21 cellular contexts compared by ENCODE assay signal in the genomic region with DNA sequence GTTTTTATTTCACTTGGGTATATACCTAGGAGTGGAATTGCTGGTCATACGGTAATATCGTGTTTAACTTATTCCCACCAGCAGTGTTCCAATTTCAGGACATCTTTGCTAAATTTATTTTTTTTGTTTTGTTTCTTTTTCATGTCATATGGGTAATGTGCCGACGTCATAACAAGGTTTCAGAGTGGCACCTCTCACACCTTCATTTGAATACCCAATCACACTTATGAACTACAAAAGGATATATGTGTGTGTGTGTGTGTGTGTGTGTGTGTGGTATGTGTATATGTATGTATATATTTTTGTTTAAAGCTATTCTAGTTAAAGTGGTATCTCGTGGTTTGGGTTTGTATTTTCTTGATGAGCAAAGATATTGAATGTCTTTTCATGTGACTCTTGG. TPM values are rescaled to one million over a fixed set of nuclear protein-coding genes. Genes with fewer than 3 reads are reported as not detected.
DNase-seq lines count a peak whose midpoint lies in the region; ATAC-seq and TF ChIP-seq lines count a peak whose summit lies in the region.
"Had no signal": no experiment of that assay in that cellular context is flagged by ENCODE, and none has a peak within 500 bp of the region (broad histone marks: within the 10 kb centered on the region; RNA-seq: fewer than 3 reads in every experiment).

No MANE protein-coding gene starts in this region.

- H3K4me3 ChIP-seq in sigmoid colon (no peak overlapping the region), tibial nerve (no peak overlapping the region)
- H3K4me3 ChIP-seq: BLaER1, SJSA1 had no signal

- H3K4me3 Mint-ChIP-seq in activated naive CD4-positive, alpha-beta T cell treated with anti-CD3 and anti-CD28 coated beads for 36 hours, result no peak overlapping the region
- H3K4me3 Mint-ChIP-seq in IgD-negative memory B cell, result peak overlapping the region in 2 of 4 donors; percentile 8 to 67
- no peak overlapping the region for H3K4me3 Mint-ChIP-seq in central memory CD8-positive, alpha-beta T cell
- H3K4me3 Mint-ChIP-seq: CD8-positive, alpha-beta T cell had no signal

- peaks cover 86% of the 10 kb centered on the region for H3K4me1 Mint-ChIP-seq in activated naive CD4-positive, alpha-beta T cell treated with anti-CD3 and anti-CD28 coated beads for 36 hours (ENCODE audit: low read depth)
- peaks cover 63 to 70% (median 66%) of the 10 kb centered on the region in 3 donors for H3K4me1 Mint-ChIP-seq in IgD-negative memory B cell
- H3K4me1 Mint-ChIP-seq in central memory CD8-positive, alpha-beta T cell, result peaks cover 71% of the 10 kb centered on the region

- no peaks in the 10 kb centered on the region for H3K4me1 ChIP-seq in sigmoid colon
- no peaks in the 10 kb centered on the region for H3K4me1 ChIP-seq in tibial nerve

- 86 to 88% methylated on average over 5 of the region's 5 CpGs for WGBS in sigmoid colon, 2 donors
- 88 to 92% methylated on average over 5 of the region's 5 CpGs for WGBS in tibial nerve, 2 donors

- ATAC-seq in central memory CD8-positive, alpha-beta T cell (replicated peaks; ENCODE audit: extremely low read depth, poor library complexity, severe bottlenecking), result peak; percentile 72
- ATAC-seq: CD8-positive, alpha-beta T cell; HepG2 had no signal

- no peak for TF ChIP-seq EP300 in sigmoid colon (IDR thresholded peaks at IDR 0.05)
- no peak for TF ChIP-seq EP300 in tibial nerve (IDR thresholded peaks at IDR 0.05)

- H3K27me3 ChIP-seq in sigmoid colon (no peaks in the 10 kb centered on the region), tibial nerve (no peaks in the 10 kb centered on the region)
- H3K27me3 ChIP-seq: BLaER1, SJSA1 had no signal

- no peaks in the 10 kb centered on the region for H3K27me3 Mint-ChIP-seq in activated naive CD4-positive, alpha-beta T cell treated with anti-CD3 and anti-CD28 coated beads for 36 hours (ENCODE audit: low read depth)
- H3K27me3 Mint-ChIP-seq in IgD-negative memory B cell, result no peaks in the 10 kb centered on the region
- no peaks in the 10 kb centered on the region for H3K27me3 Mint-ChIP-seq in central memory CD8-positive, alpha-beta T cell

- H3K9me3 ChIP-seq in sigmoid colon (no peaks in the 10 kb centered on the region), tibial nerve (peaks cover 0 to 8% (median 0%) of the 10 kb centered on the region in 4 donors)
- H3K9me3 ChIP-seq: SJSA1 had no signal

- intact Hi-C loops in activated naive CD4-positive, alpha-beta T cell treated with anti-CD3 and anti-CD28 coated beads for 36 hours (cut with micrococcal nuclease), result no loop called here
- intact Hi-C loops in sigmoid colon (cut with DNase I), result loop anchor here (10.0 kb wide), 1 partner anchor 1915 kb away; no protein-coding TSS in a partner anchor

- TF ChIP-seq CTCF in sigmoid colon (IDR thresholded peaks at IDR 0.05) (no peak), tibial nerve (IDR thresholded peaks at IDR 0.05) (no peak)

- H3K36me3 ChIP-seq in sigmoid colon (no peaks in the 10 kb centered on the region), tibial nerve (peaks cover 0 to 5% (median 0%) of the 10 kb centered on the region in 3 donors)

- DNase-seq in activated naive CD4-positive, alpha-beta T cell treated with anti-CD3 and anti-CD28 coated beads for 36 hours, result no peak
- DNase-seq in activated naive CD4-positive, alpha-beta T cell treated with Interleukin-2 at 50 U/mL for 16 hours, result no peak
- DNase-seq in central memory CD8-positive, alpha-beta T cell (ENCODE audit: low spot score in 2 of 2), result no peak
- DNase-seq in sigmoid colon, result no peak
- no peak for DNase-seq in tibial nerve (ENCODE audit: low spot score in 2 of 2)
- no peak for DNase-seq in SIG-M5 treated with dmso at 0.1 percent for 504 hours (lab: John Stamatoyannopoulos, UW; ENCODE audit: unreplicated experiment)
- DNase-seq: CD8-positive, alpha-beta T cell; DND-41; KBM-7; MM.1S; NCI-H1048; NCI-H1417 treated with DMSO at 0.1 percent for 48 hours; NCI-H187; NCI-H446 treated with DMSO at 0.1 percent for 48 hours; NCI-H526 treated with DMSO at 0.1 percent for 48 hours; OCI-M1 had no signal

- no peak for TF ChIP-seq POLR2A in sigmoid colon (IDR thresholded peaks at IDR 0.05)
- TF ChIP-seq POLR2A in tibial nerve (IDR thresholded peaks at IDR 0.05), result no peak

- H3K27ac Mint-ChIP-seq in activated naive CD4-positive, alpha-beta T cell treated with anti-CD3 and anti-CD28 coated beads for 36 hours, result peak overlapping the region; percentile 61
- H3K27ac Mint-ChIP-seq in IgD-negative memory B cell, result peak overlapping the region in 2 of 3 donors; percentile 59 to 76
- no peak overlapping the region for H3K27ac Mint-ChIP-seq in central memory CD8-positive, alpha-beta T cell (ENCODE audit: low read depth)
- H3K27ac Mint-ChIP-seq: CD8-positive, alpha-beta T cell had no signal

- H3K36me3 Mint-ChIP-seq in activated naive CD4-positive, alpha-beta T cell treated with anti-CD3 and anti-CD28 coated beads for 36 hours (ENCODE audit: low read depth), result peaks cover 55% of the 10 kb centered on the region
- H3K36me3 Mint-ChIP-seq in IgD-negative memory B cell, result peaks cover 17% of the 10 kb centered on the region
- peaks cover 9% of the 10 kb centered on the region for H3K36me3 Mint-ChIP-seq in central memory CD8-positive, alpha-beta T cell (ENCODE audit: insufficient read depth)

- H3K9me3 Mint-ChIP-seq in activated naive CD4-positive, alpha-beta T cell treated with anti-CD3 and anti-CD28 coated beads for 36 hours, result peaks cover 26% of the 10 kb centered on the region
- peaks cover 0 to 4% (median 0%) of the 10 kb centered on the region in 3 donors for H3K9me3 Mint-ChIP-seq in IgD-negative memory B cell
- no peaks in the 10 kb centered on the region for H3K9me3 Mint-ChIP-seq in central memory CD8-positive, alpha-beta T cell

- H3K27ac ChIP-seq in sigmoid colon, result no peak overlapping the region
- H3K27ac ChIP-seq in tibial nerve, result no peak overlapping the region
- H3K27ac ChIP-seq: BLaER1, HL-60, SJSA1 had no signal

- CTCF ChIA-PET in activated naive CD4-positive, alpha-beta T cell treated with anti-CD3 and anti-CD28 coated beads for 36 hours (lab: Charles Lee), result no interaction called here

RNA-seq across cellular contexts. Expression of gene TRAF3, which starts 12.1 kb away (rescaled TPM):
- total RNA-seq in activated naive CD4-positive, alpha-beta T cell treated with anti-CD3 and anti-CD28 coated beads for 36 hours, result 10 to 100 TPM; 74.4 to 76.8 TPM
- polyA plus RNA-seq in IgD-negative memory B cell (35.3 TPM), sigmoid colon (10 to 100 TPM; 10.8 to 18.6 (median 12.3) TPM)
- total RNA-seq in sigmoid colon (10 to 100 TPM in 3 of 4 donors, 1 to 10 TPM in 1; 9.5 to 16.1 (median 13.3) TPM), tibial nerve (10 to 100 TPM in 2 of 4 donors, 1 to 10 TPM in 2; 4.8 to 20.7 (median 13.4) TPM)
